In genomic region chr6:4973972-4974885, GRCh38 we compare ENCODE assay signal across 9 cellular contexts. TPM values are rescaled to one million over a fixed set of nuclear protein-coding genes. Genes with fewer than 3 reads are reported as not detected.
DNase-seq lines count a peak whose midpoint lies in the region; ATAC-seq and TF ChIP-seq lines count a peak whose summit lies in the region.
"Had no signal": no experiment of that assay in that cellular context is flagged by ENCODE, and none has a peak within 500 bp of the region (broad histone marks: within the 10 kb centered on the region; RNA-seq: fewer than 3 reads in every experiment).

No MANE protein-coding gene starts in this region.

- 13 to 17% (median 13%) methylated on average over 14 of the region's 14 CpGs for WGBS in ovary, 3 donors

- peak overlapping the region in 1 of 2 donors; percentile 50 for H3K27ac ChIP-seq in ovary

- DNase-seq in DMS153 (lab: John Stamatoyannopoulos, UW) (peak; percentile 13), NCI-H2227 (lab: John Stamatoyannopoulos, UW; ENCODE audit: unreplicated experiment) (peak; percentile 60), fibroblast of gingiva (ENCODE audit: low read depth) (peak; percentile 73), ovary (peak; percentile 49 to 57 (median 53))
- DNase-seq in activated CD8-positive, alpha-beta memory T cell treated with anti-CD3 and anti-CD28 coated beads, Interleukin-2, amount 10 ng/mL, durations not matched to agents 7 days and 5 days, result no peak

- H3K4me3 Mint-ChIP-seq in activated CD8-positive, alpha-beta memory T cell treated with anti-CD3 and anti-CD28 coated beads, Interleukin-2, amount 10 ng/mL, durations not matched to agents 7 days and 5 days, result no peak overlapping the region

- peaks cover 2% of the 10 kb centered on the region for H3K4me1 ChIP-seq in ovary (ENCODE audit: insufficient read depth)

- no peaks in the 10 kb centered on the region for H3K36me3 ChIP-seq in ovary

- CTCF ChIA-PET in activated CD8-positive, alpha-beta memory T cell treated with anti-CD3 and anti-CD28 coated beads, Interleukin-2, amount 10 ng/mL, durations not matched to agents 7 days and 5 days (lab: Charles Lee), result no interaction called here

- TF ChIP-seq POLR2A in ovary (IDR thresholded peaks at IDR 0.05), result no peak

- ATAC-seq in HG03196 (IDR thresholded peaks at IDR 0.05; ENCODE audit: unreplicated experiment) (no peak), HG03280 (IDR thresholded peaks at IDR 0.05; ENCODE audit: unreplicated experiment) (no peak), GM19452 (IDR thresholded peaks at IDR 0.05; ENCODE audit: unreplicated experiment) (no peak)
- ATAC-seq in activated CD8-positive, alpha-beta memory T cell treated with anti-CD3 and anti-CD28 coated beads, Interleukin-2, amount 10 ng/mL, durations not matched to agents 7 days and 5 days, result no peak
- ATAC-seq: activated naive CD4-positive, alpha-beta T cell treated with anti-CD3 and anti-CD28 coated beads, Interleukin-2, amount 50 U/mL, for 72 hours had no signal

- no peak overlapping the region for H3K4me3 ChIP-seq in ovary

- no peak for TF ChIP-seq CTCF in ovary (IDR thresholded peaks at IDR 0.05)

- intact Hi-C loops in ovary (cut with DNase I), result no loop called here

- TF ChIP-seq EP300 in ovary (IDR thresholded peaks at IDR 0.05), result no peak

- no peaks in the 10 kb centered on the region for H3K27me3 ChIP-seq in ovary

- no peaks in the 10 kb centered on the region for H3K36me3 Mint-ChIP-seq in activated CD8-positive, alpha-beta memory T cell treated with anti-CD3 and anti-CD28 coated beads, Interleukin-2, amount 10 ng/mL, durations not matched to agents 7 days and 5 days

- H3K4me1 Mint-ChIP-seq in activated CD8-positive, alpha-beta memory T cell treated with anti-CD3 and anti-CD28 coated beads, Interleukin-2, amount 10 ng/mL, durations not matched to agents 7 days and 5 days, result no peaks in the 10 kb centered on the region

- no peaks in the 10 kb centered on the region for H3K9me3 Mint-ChIP-seq in activated CD8-positive, alpha-beta memory T cell treated with anti-CD3 and anti-CD28 coated beads, Interleukin-2, amount 10 ng/mL, durations not matched to agents 7 days and 5 days (ENCODE audit: low read depth)

- H3K27ac Mint-ChIP-seq in activated CD8-positive, alpha-beta memory T cell treated with anti-CD3 and anti-CD28 coated beads, Interleukin-2, amount 10 ng/mL, durations not matched to agents 7 days and 5 days, result no peak overlapping the region
- H3K27ac Mint-ChIP-seq: activated naive CD4-positive, alpha-beta T cell treated with anti-CD3 and anti-CD28 coated beads, Interleukin-2, amount 50 U/mL, for 72 hours had no signal

- H3K27me3 Mint-ChIP-seq in activated CD8-positive, alpha-beta memory T cell treated with anti-CD3 and anti-CD28 coated beads, Interleukin-2, amount 10 ng/mL, durations not matched to agents 7 days and 5 days, result peaks cover 8% of the 10 kb centered on the region

- H3K9me3 ChIP-seq in ovary, result no peaks in the 10 kb centered on the region

RNA-seq across cellular contexts. Expression of gene RPP40, which starts 29.6 kb away (rescaled TPM):
- total RNA-seq in ovary, result 10 to 100 TPM in 1 of 7 donors, 1 to 10 TPM in 6; 2.2 to 11.6 (median 5.7) TPM
- polyA plus RNA-seq in ovary, result 1 to 10 TPM; 6.0 to 7.9 TPM
- 1 to 10 TPM; 4.6 to 6.4 TPM for total RNA-seq in activated CD8-positive, alpha-beta memory T cell treated with anti-CD3 and anti-CD28 coated beads, Interleukin-2, amount 10 ng/mL, durations not matched to agents 7 days and 5 days
